Comparison of ENCODE assay signal across 13 cellular contexts in the genomic region with DNA sequence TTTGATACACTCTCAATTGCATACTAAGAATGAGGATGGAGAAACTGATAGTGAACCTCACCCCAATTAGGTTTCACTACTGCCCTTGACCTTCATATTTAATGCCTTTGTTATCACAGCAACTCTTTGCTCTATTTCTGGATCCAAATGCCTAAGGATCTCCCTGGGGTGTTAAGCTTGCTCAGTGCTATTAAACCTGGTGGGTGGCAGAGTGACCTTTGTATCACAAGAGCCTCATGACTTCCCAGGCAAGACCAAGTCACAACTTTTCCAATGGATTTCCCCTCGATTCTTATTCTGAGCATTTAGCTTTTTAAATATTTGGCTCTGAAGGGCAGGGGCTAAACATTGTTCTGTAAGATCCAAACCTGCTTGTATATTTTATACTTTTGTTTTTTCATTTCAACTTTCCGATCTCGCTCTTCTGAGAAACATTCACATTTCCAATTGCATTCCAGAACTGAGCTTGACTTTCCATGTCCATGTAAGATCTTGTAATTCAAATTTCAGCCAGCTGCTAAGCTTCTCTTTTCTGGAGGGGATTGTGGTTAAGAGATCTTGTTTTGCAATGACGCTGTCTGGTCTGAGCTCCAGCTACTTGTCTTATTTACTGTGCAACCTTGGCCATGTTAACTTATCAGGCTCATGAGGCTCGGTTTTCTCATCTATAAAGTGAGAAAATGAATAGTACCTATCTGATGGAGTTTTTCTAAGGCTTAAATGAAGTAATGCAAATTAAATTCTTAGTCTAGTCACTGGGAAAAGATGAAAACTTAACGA. TPM values are rescaled to one million over a fixed set of nuclear protein-coding genes. Genes with fewer than 3 reads are reported as not detected.
A peak's percentile ranks its signal among the peaks of the same experiment; 100 is the strongest.
DNase-seq lines count a peak whose midpoint lies in the region; ATAC-seq and TF ChIP-seq lines count a peak whose summit lies in the region.
"Had no signal": no experiment of that assay in that cellular context is flagged by ENCODE, and none has a peak within 500 bp of the region (broad histone marks: within the 10 kb centered on the region; RNA-seq: fewer than 3 reads in every experiment).

No MANE protein-coding gene starts in this region.

- H4K20me1 ChIP-seq in BLaER1 treated with 17β-estradiol and CSF1 and Interleukin-3, amounts not matched to agents 10 nM and 100 nM = no peaks in the 10 kb centered on the region

- DNase-seq in NOMO-1 (lab: John Stamatoyannopoulos, UW; ENCODE audit: unreplicated experiment in 2 of 2) (peak; percentile 66 to 92), left cardiac atrium (no peak), BE2C (no peak)
- DNase-seq in stimulated activated CD4-positive, alpha-beta T cell treated with anti-CD3 and anti-CD28 coated beads, Interleukin-2, amount 100 ng/mL, for 24 hours = no peak
- no peak for DNase-seq in activated naive CD4-positive, alpha-beta T cell (lab: John Stamatoyannopoulos, UW)
- no peak for DNase-seq in activated CD4-positive, alpha-beta T cell treated with anti-CD3 and anti-CD28 coated beads for 1 hour
- DNase-seq: effector CD4-positive, alpha-beta T cell; stimulated activated CD4-positive, alpha-beta T cell treated with anti-CD3 and anti-CD28 coated beads, Interleukin-2, amount 100 ng/mL, for 48 hours had no signal

- intact Hi-C loops in left cardiac atrium (cut with DNase I) = no loop called here

- no peaks in the 10 kb centered on the region for H3K9me3 ChIP-seq in BLaER1 treated with 17β-estradiol and CSF1 and Interleukin-3, amounts not matched to agents 10 nM and 100 nM (replicated peaks in 1 of 11)
- H3K9me3 ChIP-seq in BE2C = no peaks in the 10 kb centered on the region
- H3K9me3 ChIP-seq: vagina had no signal

- H3K27me3 ChIP-seq in BLaER1 treated with 17β-estradiol and CSF1 and Interleukin-3, amounts not matched to agents 10 nM and 100 nM = no peaks in the 10 kb centered on the region
- H3K27me3 ChIP-seq in BE2C = no peaks in the 10 kb centered on the region
- H3K27me3 ChIP-seq: vagina had no signal

- peak overlapping the region in 10 of 11 experiments; percentile 1 to 74 (median 40); a peak in 16 of 22 replicates for H3K4me2 ChIP-seq in BLaER1 treated with 17β-estradiol and CSF1 and Interleukin-3, amounts not matched to agents 10 nM and 100 nM

- H3K36me3 ChIP-seq in BLaER1 treated with 17β-estradiol and CSF1 and Interleukin-3, amounts not matched to agents 10 nM and 100 nM = no peaks in the 10 kb centered on the region
- no peaks in the 10 kb centered on the region for H3K36me3 ChIP-seq in BE2C
- H3K36me3 ChIP-seq: vagina had no signal

- TF ChIP-seq CTCF in BE2C (IDR thresholded peaks at IDR 0.05; ENCODE audit: low read depth, low read length) = no peak

- ATAC-seq in GM21529 (IDR thresholded peaks at IDR 0.05; ENCODE audit: unreplicated experiment) (peak; percentile 66), left cardiac atrium (peak; percentile 72 to 73)

- no peak overlapping the region for H3K4me3 ChIP-seq in BLaER1 treated with 17β-estradiol and CSF1 and Interleukin-3, amounts not matched to agents 10 nM and 100 nM
- H3K4me3 ChIP-seq in BE2C (ENCODE audit: low read depth, low read length) = no peak overlapping the region
- H3K4me3 ChIP-seq: vagina had no signal

- no peak overlapping the region for H3K9ac ChIP-seq in BLaER1 treated with 17β-estradiol and CSF1 and Interleukin-3, amounts not matched to agents 10 nM and 100 nM

- peak overlapping the region in 3 of 11 experiments; percentile 2 to 36 (median 12); a peak in 5 of 22 replicates for H3K27ac ChIP-seq in BLaER1 treated with 17β-estradiol and CSF1 and Interleukin-3, amounts not matched to agents 10 nM and 100 nM
- H3K27ac ChIP-seq: vagina had no signal

- H3K4me1 ChIP-seq in BLaER1 treated with 17β-estradiol and CSF1 and Interleukin-3, amounts not matched to agents 10 nM and 100 nM = peaks cover 10 to 43% (median 25%) of the 10 kb centered on the region in 10 experiments
- no peaks in the 10 kb centered on the region for H3K4me1 ChIP-seq in BE2C

RNA-seq across cellular contexts. Expression of a gene that starts 6.4 kb away (rescaled TPM):
- under 1 TPM; 0.65 to 0.82 TPM for total RNA-seq in left cardiac atrium
- not detected for polyA plus RNA-seq in BE2C (2012; ENCODE audit: insufficient read depth, insufficient read length, low read depth)
- total RNA-seq: lung microvascular endothelial cell, OCI-LY7 had no signal

Comparison
In these comparisons a context has a peak if more than half of its experiments do, and no peak if none do; other contexts are left out.
1. DNase-seq: peak in NOMO-1 (2 of 2); none in left cardiac atrium (single experiment), BE2C (single experiment), stimulated activated CD4-positive, alpha-beta T cell treated with anti-CD3 and anti-CD28 coated beads, Interleukin-2, amount 100 ng/mL, for 24 hours (0 of 2), activated naive CD4-positive, alpha-beta T cell (0 of 4) and activated CD4-positive, alpha-beta T cell treated with anti-CD3 and anti-CD28 coated beads for 1 hour (single experiment).